ENCODE assay signal across 18 cellular contexts in the genomic region with DNA sequence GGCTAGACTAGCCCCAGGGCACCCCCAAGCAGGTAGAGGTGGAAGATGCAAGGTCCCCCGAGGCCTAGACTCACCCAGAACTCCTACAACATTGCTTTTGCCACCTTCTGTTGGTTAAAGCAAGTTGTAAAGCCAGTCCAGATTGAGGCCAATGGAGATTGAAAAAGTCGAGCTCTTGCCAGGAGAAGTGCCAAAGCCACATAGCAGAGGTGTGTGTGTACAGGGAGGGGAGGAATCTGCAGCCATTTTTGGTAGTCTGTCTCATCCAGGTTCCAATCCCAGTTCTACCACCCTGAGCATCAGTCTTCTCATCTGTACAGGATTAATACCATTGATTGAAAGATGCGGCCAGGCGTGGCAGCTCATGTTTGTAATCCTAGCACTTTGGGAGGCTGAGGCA. TPM values are rescaled to one million over a fixed set of nuclear protein-coding genes. Genes with fewer than 3 reads are reported as not detected.
DNase-seq lines count a peak whose midpoint lies in the region; ATAC-seq and TF ChIP-seq lines count a peak whose summit lies in the region.
"Had no signal": no experiment of that assay in that cellular context is flagged by ENCODE, and none has a peak within 500 bp of the region (broad histone marks: within the 10 kb centered on the region; RNA-seq: fewer than 3 reads in every experiment).

No MANE protein-coding gene starts in this region.

- H3K9me3 ChIP-seq in osteoblast (ENCODE audit: low read depth, low read length): no peaks in the 10 kb centered on the region
- H3K9me3 ChIP-seq: BLaER1 treated with 17β-estradiol and CSF1 and Interleukin-3, amounts not matched to agents 10 nM and 100 nM had no signal

- CTCF ChIA-PET in RWPE1 (lab: Yijun Ruan, JAX): interaction anchor here (0.7 to 2.0 kb wide), 2 partner anchors 17 to 460 kb away, joined by 5 to 8 read pairs; a partner anchor contains a TSS

- POLR2A ChIA-PET in RWPE1 (lab: Yijun Ruan, JAX; ENCODE audit: low non-redundant PET): interaction anchor here (0.6 kb wide), 1 partner anchor 208 kb away, joined by 3 read pairs; no protein-coding TSS in a partner anchor

- no peaks in the 10 kb centered on the region for H3K27me3 ChIP-seq in osteoblast (ENCODE audit: insufficient read depth, low read length)
- H3K27me3 ChIP-seq: BLaER1 treated with 17β-estradiol and CSF1 and Interleukin-3, amounts not matched to agents 10 nM and 100 nM had no signal

- H3K4me1 Mint-ChIP-seq in HFFc6 (ENCODE audit: low read depth): peaks cover 40% of the 10 kb centered on the region

- no peak overlapping the region for H3K4me3 ChIP-seq in osteoblast (ENCODE audit: insufficient read depth, low read length)
- H3K4me3 ChIP-seq: BLaER1 treated with 17β-estradiol and CSF1 and Interleukin-3, amounts not matched to agents 10 nM and 100 nM; K562 had no signal

- no peak overlapping the region for H3K27ac Mint-ChIP-seq in HFFc6
- H3K27ac Mint-ChIP-seq: B cell; CD8-positive, alpha-beta T cell had no signal

- no peaks in the 10 kb centered on the region; the same call in 1 of the 2 replicates for H3K36me3 Mint-ChIP-seq in HFFc6 (ENCODE audit: low read depth)

- TF ChIP-seq CTCF in HFFc6 (IDR thresholded peaks at IDR 0.05): no peak
- no peak for TF ChIP-seq CTCF in RWPE1 (conservative IDR thresholded peaks at IDR 0.05; ENCODE audit: low read depth)
- no peak for TF ChIP-seq CTCF in osteoblast (IDR thresholded peaks at IDR 0.05; ENCODE audit: extremely low read depth, low read depth, low read length)

- H3K36me3 ChIP-seq in osteoblast (ENCODE audit: insufficient read depth, low read length): peaks cover 6% of the 10 kb centered on the region

- no peak overlapping the region for H3K4me3 Mint-ChIP-seq in HFFc6
- H3K4me3 Mint-ChIP-seq: B cell; CD8-positive, alpha-beta T cell had no signal

- peaks cover 3% of the 10 kb centered on the region for H3K27me3 Mint-ChIP-seq in HFFc6 (ENCODE audit: insufficient read depth)
- H3K27me3 Mint-ChIP-seq: B cell had no signal

- no peak for ATAC-seq in GM19397 (IDR thresholded peaks at IDR 0.05; ENCODE audit: unreplicated experiment)
- ATAC-seq: CD8-positive, alpha-beta T cell; K562 had no signal

- H3K27ac ChIP-seq in RWPE1 (peak overlapping the region; percentile 41), osteoblast (ENCODE audit: low read depth, low read length) (no peak overlapping the region)
- H3K27ac ChIP-seq: BLaER1 treated with 17β-estradiol and CSF1 and Interleukin-3, amounts not matched to agents 10 nM and 100 nM; HL-60 had no signal

- peak; percentile 29 for DNase-seq in AG20443 (ENCODE audit: low spot score)
- peak; percentile 46 for DNase-seq in HFFc6
- no peak for DNase-seq in RWPE1 (ENCODE audit: low spot score)
- peak; percentile 45 for DNase-seq in osteoblast (ENCODE audit: insufficient read length, low spot score, missing footprints)
- no peak for DNase-seq in pons (ENCODE audit: low spot score)
- DNase-seq in GM19240 (ENCODE audit: insufficient read length, low spot score): no peak
- DNase-seq: ACHN; CD8-positive, alpha-beta T cell; DMS 273 treated with DMSO at 0.1 percent for 48 hours; DMS53; DND-41; GDM1; HCEC 1CT had no signal

- H3K4me2 ChIP-seq in osteoblast (ENCODE audit: insufficient read depth, low read length): no peak overlapping the region
- H3K4me2 ChIP-seq: BLaER1 treated with 17β-estradiol and CSF1 and Interleukin-3, amounts not matched to agents 10 nM and 100 nM had no signal

- no peak overlapping the region for H2AFZ ChIP-seq in osteoblast (ENCODE audit: low read length)

- H3K9me3 Mint-ChIP-seq in HFFc6: no peaks in the 10 kb centered on the region
- H3K9me3 Mint-ChIP-seq: CD8-positive, alpha-beta T cell had no signal

- H3K4me1 ChIP-seq in osteoblast (ENCODE audit: insufficient read depth, low read length): peaks cover 10% of the 10 kb centered on the region

- no peaks in the 10 kb centered on the region for H4K20me1 ChIP-seq in osteoblast (ENCODE audit: insufficient read depth, low read length)
- H4K20me1 ChIP-seq: BLaER1 treated with 17β-estradiol and CSF1 and Interleukin-3, amounts not matched to agents 10 nM and 100 nM had no signal

- H3K79me2 ChIP-seq in osteoblast (ENCODE audit: insufficient read depth, low read length): no peaks in the 10 kb centered on the region

RNA-seq across cellular contexts. Expression of a gene that starts 12.3 kb away (rescaled TPM):
- total RNA-seq in HFFc6 (2021; fragmentation: NEBNext Ultra II Directional; extraction: Animal tissue kit (Norgen Biotek cat#: 25700)): 10 to 100 TPM; 63.8 to 75.5 (median 70.2) TPM
- 29.2 and 35.1 TPM in 2 replicates for total RNA-seq in osteoblast

RNA-seq across cellular contexts. Expression of a gene that starts 18.5 kb away (rescaled TPM):
- total RNA-seq in HFFc6 (2021; fragmentation: NEBNext Ultra II Directional; extraction: Animal tissue kit (Norgen Biotek cat#: 25700)): 10 to 100 TPM; 21.1 to 31.1 (median 23.2) TPM
- 21.4 and 23.0 TPM in 2 replicates for total RNA-seq in osteoblast

RNA-seq across cellular contexts. Expression of a gene that starts 36.2 kb away (rescaled TPM):
- 10 to 100 TPM; 29.8 to 33.3 (median 31.3) TPM for total RNA-seq in HFFc6 (2021; fragmentation: NEBNext Ultra II Directional; extraction: Animal tissue kit (Norgen Biotek cat#: 25700))
- total RNA-seq in osteoblast: 34.7 and 34.8 TPM in 2 replicates

RNA-seq across cellular contexts. Expression of a gene that starts 36.6 kb away (rescaled TPM):
- 10 to 100 TPM; 27.0 to 38.5 (median 34.3) TPM for total RNA-seq in HFFc6 (2021; fragmentation: NEBNext Ultra II Directional; extraction: Animal tissue kit (Norgen Biotek cat#: 25700))
- 16.2 and 16.3 TPM in 2 replicates for total RNA-seq in osteoblast

Comparison
In these comparisons a context has a peak if more than half of its experiments do, and no peak if none do; other contexts are left out.
1. DNase-seq: peak in AG20443 (single experiment), HFFc6 (single experiment) and osteoblast (single experiment); none in RWPE1 (single experiment), pons (single experiment) and GM19240 (single experiment).